Comparison of ENCODE assay signal across 8 cellular contexts in the genomic region with DNA sequence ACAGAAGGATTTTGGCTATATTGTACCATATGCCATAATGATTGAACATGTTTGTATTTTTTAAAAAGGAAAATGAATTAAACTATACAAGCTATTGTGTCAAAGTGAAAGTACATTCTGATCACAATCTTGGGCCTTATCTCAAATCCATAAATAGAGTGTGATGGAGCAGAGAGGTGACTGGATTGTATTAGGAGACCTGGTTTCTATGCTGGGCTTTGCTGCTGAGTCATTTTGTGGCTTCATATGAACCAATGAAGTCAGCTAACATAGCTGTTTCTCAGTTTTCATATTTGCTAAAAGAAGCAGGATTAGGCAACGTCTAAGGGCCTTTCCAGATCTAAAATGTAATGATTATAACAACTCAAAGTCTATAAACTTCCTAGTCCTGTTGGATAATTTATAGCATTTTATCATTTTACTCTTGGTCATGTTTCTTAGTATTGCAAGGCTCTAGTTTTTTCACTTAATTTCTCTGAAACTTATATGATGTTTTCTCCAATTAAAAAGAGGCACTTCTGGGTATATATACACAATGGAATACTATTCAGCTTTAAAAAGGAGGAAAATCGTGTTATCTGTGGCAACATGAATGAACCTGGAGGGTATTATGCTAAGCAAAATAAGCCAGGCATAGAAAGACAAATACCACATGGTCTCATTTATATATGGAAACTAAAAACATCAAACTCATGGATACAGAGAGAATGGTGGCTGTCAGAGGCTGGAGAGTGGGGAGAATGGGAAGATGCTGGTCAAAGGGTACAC.
DNase-seq lines count a peak whose midpoint lies in the region; ATAC-seq and TF ChIP-seq lines count a peak whose summit lies in the region.

No MANE protein-coding gene starts in this region.

- ATAC-seq in GM19035 (IDR thresholded peaks at IDR 0.05; ENCODE audit: unreplicated experiment) (peak; percentile 71), HG03060 (IDR thresholded peaks at IDR 0.05; ENCODE audit: low read depth, unreplicated experiment) (peak; percentile 88), GM18873 (IDR thresholded peaks at IDR 0.05; ENCODE audit: low FRiP score, unreplicated experiment) (no peak)

- intact Hi-C loops in adrenal gland (cut with DNase I) = no loop called here

- H3K4me3 ChIP-seq in adrenal gland (no peak overlapping the region), mesendoderm (ENCODE audit: low read length) (no peak overlapping the region)

- no peak overlapping the region for H2BK120ac ChIP-seq in mesendoderm (ENCODE audit: low read depth, low read length)

- H2BK5ac ChIP-seq in mesendoderm (ENCODE audit: low read length) = no peak overlapping the region

- no peak overlapping the region for H3K18ac ChIP-seq in mesendoderm (ENCODE audit: low read length)

- H3K27me3 ChIP-seq in adrenal gland (no peaks in the 10 kb centered on the region), mesendoderm (ENCODE audit: insufficient read depth, low read length, poor library complexity) (no peaks in the 10 kb centered on the region)

- H3K36me3 ChIP-seq in adrenal gland (replicated peaks in 1 of 2) = no peaks in the 10 kb centered on the region
- no peaks in the 10 kb centered on the region for H3K36me3 ChIP-seq in mesendoderm (ENCODE audit: control insufficient read depth, insufficient read depth, low read length)

- H4K8ac ChIP-seq in mesendoderm (ENCODE audit: low read depth, low read length) = no peak overlapping the region

- H3K4me1 ChIP-seq in adrenal gland (replicated peaks in 1 of 2) (peaks cover 4 to 16% of the 10 kb centered on the region in 2 donors), mesendoderm (ENCODE audit: control insufficient read depth, low read depth, low read length) (no peaks in the 10 kb centered on the region)

- H2AK5ac ChIP-seq in mesendoderm (ENCODE audit: low read length) = no peak overlapping the region

- H2BK15ac ChIP-seq in mesendoderm (replicated peaks; ENCODE audit: low read depth) = no peak overlapping the region

- H3K79me1 ChIP-seq in mesendoderm (ENCODE audit: low read length) = no peaks in the 10 kb centered on the region

- H3K56ac ChIP-seq in mesendoderm (ENCODE audit: low read length) = no peak overlapping the region

- no peaks in the 10 kb centered on the region for H3K9me3 ChIP-seq in adrenal gland (replicated peaks in 1 of 3)

- WGBS in adrenal gland, 4 donors = 53 to 62% (median 57%) methylated on average over 2 of the region's 2 CpGs
- no CpG with 5 or more reads among the region's 2 CpGs for WGBS in mesendoderm (ENCODE audit: extremely low coverage, insufficient coverage, low lambda C conversion rate)

- no peak overlapping the region for H3K9ac ChIP-seq in mesendoderm (ENCODE audit: low read length)

- no peak overlapping the region for H3K4me2 ChIP-seq in mesendoderm (ENCODE audit: low read length)

- H3K23ac ChIP-seq in mesendoderm (ENCODE audit: low read length) = no peak overlapping the region

- no peak overlapping the region for H3K4ac ChIP-seq in mesendoderm (ENCODE audit: low read depth, low read length)

- TF ChIP-seq CTCF in adrenal gland (IDR thresholded peaks at IDR 0.05) = no peak

- H3K79me2 ChIP-seq in mesendoderm (ENCODE audit: control insufficient read depth, insufficient read depth, low read length) = no peaks in the 10 kb centered on the region

- no peak overlapping the region for H4K5ac ChIP-seq in mesendoderm (ENCODE audit: low read length)

- DNase-seq in adrenal gland (peak in 4 of 7 donors; percentile 38 to 62 (median 56)), myocyte (ENCODE audit: low read depth) (peak; percentile 90), NAMALWA (ENCODE audit: low spot score) (no peak), mesendoderm (no peak), middle frontal gyrus (ENCODE audit: extremely low spot score, low spot score) (no peak)

- peak in 1 of 2 donors; percentile 23 for TF ChIP-seq POLR2A in adrenal gland (IDR thresholded peaks at IDR 0.05)

- H3K27ac ChIP-seq in adrenal gland (peak overlapping the region in 3 of 5 donors; percentile 29 to 64 (median 54)), mesendoderm (ENCODE audit: low read depth, low read length) (no peak overlapping the region)

Comparison
In these comparisons a context has a peak if more than half of its experiments do, and no peak if none do; other contexts are left out.
1. DNase-seq: peak in adrenal gland (4 of 7) and myocyte (single experiment); none in NAMALWA (single experiment), mesendoderm (single experiment) and middle frontal gyrus (single experiment).